Comparison of ENCODE assay signal across 19 cellular contexts in genomic region chr20:3354247-3354646, GRCh38. TPM values are rescaled to one million over a fixed set of nuclear protein-coding genes. Genes with fewer than 3 reads are reported as not detected.
DNase-seq lines count a peak whose midpoint lies in the region; ATAC-seq, FAIRE-seq and TF ChIP-seq lines count a peak whose summit lies in the region.
"Had no signal": no experiment of that assay in that cellular context is flagged by ENCODE, and none has a peak within 500 bp of the region (broad histone marks: within the 10 kb centered on the region; RNA-seq: fewer than 3 reads in every experiment).

No MANE protein-coding gene starts in this region.

- no peak overlapping the region for H3K9ac ChIP-seq in liver (ENCODE audit: low read depth in 1 of 2, low read length in 2 of 2)
- H3K9ac ChIP-seq in HepG2 (ENCODE audit: insufficient read depth, low read depth, low read length) = no peak overlapping the region
- H3K9ac ChIP-seq in Karpas-422 (ENCODE audit: low read length) = no peak overlapping the region
- H3K9ac ChIP-seq: BLaER1, GM23248 had no signal

- H3K36me3 ChIP-seq in liver (ENCODE audit: control insufficient read depth in 4 of 4, insufficient read depth in 3 of 4, low read depth in 1 of 4, low read length in 3 of 4) = no peaks in the 10 kb centered on the region
- H3K36me3 ChIP-seq in HepG2 (replicated peaks in 1 of 2; ENCODE audit: control insufficient read depth in 1 of 2, insufficient read depth in 2 of 2, low read length in 2 of 2) = no peaks in the 10 kb centered on the region; a peak in 3 of 5 replicates
- no peaks in the 10 kb centered on the region for H3K36me3 ChIP-seq in Karpas-422 (ENCODE audit: insufficient read depth, low read length)

- ATAC-seq in Right ventricle myocardium superior (ENCODE audit: poor library complexity) = peak; percentile 37
- ATAC-seq in HepG2 = no peak
- ATAC-seq in left lobe of liver = peak; percentile 45
- ATAC-seq in omental fat pad (ENCODE audit: low FRiP score) = no peak

- CTCF ChIA-PET in HepG2 (lab: Yijun Ruan, JAX; ENCODE audit: low intra/inter-chr PET ratio, low total read pairs) = no interaction called here

- BruUV-seq in HepG2 (replicated peaks; lab: Mats Ljungman, UMichigan) = no TSS peak

- no peaks in the 10 kb centered on the region for H4K20me1 ChIP-seq in HepG2 (ENCODE audit: insufficient read depth, low read length)
- no peaks in the 10 kb centered on the region for H4K20me1 ChIP-seq in Karpas-422 (ENCODE audit: insufficient read depth, low read depth, low read length)
- H4K20me1 ChIP-seq: BLaER1 had no signal

- POLR2A ChIA-PET in HepG2 (lab: Yijun Ruan, JAX) = no interaction called here

- no peaks in the 10 kb centered on the region for H3K9me3 ChIP-seq in liver (ENCODE audit: control insufficient read depth in 4 of 4, low read length in 3 of 4)
- no peaks in the 10 kb centered on the region for H3K9me3 ChIP-seq in HepG2 (ENCODE audit: low read length)
- no peaks in the 10 kb centered on the region for H3K9me3 ChIP-seq in Karpas-422 (ENCODE audit: low read length)
- H3K9me3 ChIP-seq: BLaER1 had no signal

- in situ Hi-C loops in HepG2 (cut with HindIII; ENCODE audit: extremely low pct_ligation_motif_present, low pct_unique_long_range_greater_than_20kb) = no loop called here

- peak in 1 of 2 donors; percentile 13 for TF ChIP-seq RAD21 in liver (IDR thresholded peaks at IDR 0.05)
- TF ChIP-seq RAD21 in HepG2 (CRISPR knock-in tag; IDR thresholded peaks at IDR 0.05) = no peak

- H3K27me3 ChIP-seq in liver (ENCODE audit: control insufficient read depth in 4 of 4, insufficient read depth in 4 of 4, low read length in 3 of 4) = no peaks in the 10 kb centered on the region
- H3K27me3 ChIP-seq in HepG2 (ENCODE audit: control insufficient read depth in 1 of 2, insufficient read depth in 2 of 2, low read length in 2 of 2) = no peaks in the 10 kb centered on the region
- no peaks in the 10 kb centered on the region for H3K27me3 ChIP-seq in Karpas-422 (ENCODE audit: low read length)
- H3K27me3 ChIP-seq: BLaER1 had no signal

- no peak overlapping the region for H3K4me2 ChIP-seq in HepG2 (ENCODE audit: low read depth, low read length)
- no peak overlapping the region for H3K4me2 ChIP-seq in Karpas-422 (ENCODE audit: low read depth, low read length, poor library complexity, severe bottlenecking)
- H3K4me2 ChIP-seq: BLaER1 had no signal

- WGBS in liver = 52% methylated on average over 1 of the region's 1 CpG
- WGBS in HepG2 (ENCODE audit: low lambda C conversion rate) = 93% methylated on average over 1 of the region's 1 CpG

- FAIRE-seq in HepG2 (lab: Jason Lieb, UNC) = no peak
- FAIRE-seq: GM12892, GM18507 had no signal

- no peak for TF ChIP-seq CTCF in liver (IDR thresholded peaks at IDR 0.05; ENCODE audit: low read depth, low read length, missing input control)
- TF ChIP-seq CTCF in HepG2 (CRISPR knock-in tag; IDR thresholded peaks at IDR 0.05) = no peak
- TF ChIP-seq CTCF in omental fat pad (IDR thresholded peaks at IDR 0.05) = no peak

- H2AFZ ChIP-seq in HepG2 (ENCODE audit: low read length) = no peak overlapping the region
- no peak overlapping the region for H2AFZ ChIP-seq in Karpas-422 (ENCODE audit: low read length)
- H2AFZ ChIP-seq: GM23248 had no signal

- H3K27ac ChIP-seq in liver (ENCODE audit: low read depth in 1 of 2, low read length in 2 of 2) = no peak overlapping the region
- no peak overlapping the region for H3K27ac ChIP-seq in HepG2 (ENCODE audit: extremely low read length, insufficient read depth, low read length)
- no peak overlapping the region for H3K27ac ChIP-seq in Karpas-422 (ENCODE audit: low read length)
- H3K27ac ChIP-seq: 22Rv1, BLaER1, GM23248 had no signal

- TF ChIP-seq EP300 in HepG2 (IDR thresholded peaks at IDR 0.05; ENCODE audit: low read depth in 2 of 2, low read length in 2 of 2) (no peak), HepG2 (CRISPR knock-in tag; IDR thresholded peaks at IDR 0.05; ENCODE audit: borderline replicate concordance) (no peak)

- H3K9me2 ChIP-seq in Karpas-422 (replicated peaks; ENCODE audit: insufficient read depth, low read length) = no peaks in the 10 kb centered on the region

- H3K79me2 ChIP-seq in HepG2 (ENCODE audit: insufficient read depth, low read length) (no peaks in the 10 kb centered on the region), Karpas-422 (ENCODE audit: low read length) (no peaks in the 10 kb centered on the region)

- peaks cover 5 to 32% (median 15%) of the 10 kb centered on the region in 4 donors for H3K4me1 ChIP-seq in liver (ENCODE audit: control insufficient read depth in 4 of 4, insufficient read depth in 4 of 4, low read length in 3 of 4)
- H3K4me1 ChIP-seq in HepG2 (ENCODE audit: insufficient read depth, low read length) = 0 out of 2 replicates have a peak, but pooled peaks cover 9% of the 10 kb centered on the region
- no peaks in the 10 kb centered on the region for H3K4me1 ChIP-seq in Karpas-422 (ENCODE audit: low read length)
- H3K4me1 ChIP-seq: BLaER1 had no signal

- TF ChIP-seq POLR2A in HepG2 (IDR thresholded peaks at IDR 0.05; ENCODE audit: insufficient read depth in 1 of 2, low read depth in 2 of 2, low read length in 2 of 2) = no peak

- H3K4me3 ChIP-seq in liver (ENCODE audit: low read depth in 1 of 3, low read length in 3 of 3) = no peak overlapping the region
- no peak overlapping the region for H3K4me3 ChIP-seq in HepG2 (replicated peaks in 1 of 3; ENCODE audit: insufficient read depth in 1 of 3, low read depth in 2 of 3, low read length in 3 of 3)
- no peak overlapping the region for H3K4me3 ChIP-seq in Karpas-422 (ENCODE audit: low read length)
- H3K4me3 ChIP-seq: BLaER1, GM23248 had no signal

- intact Hi-C loops in Right ventricle myocardium superior (cut with DNase I) = loop anchor here (10.0 kb wide), 1 partner anchor 51 kb away; the partner anchor contains the start of gene DNAAF9
- intact Hi-C loops in cardiac septum (cut with DNase I) = loop anchor here (10.0 kb wide), 1 partner anchor 51 kb away; the partner anchor contains the start of gene DNAAF9
- intact Hi-C loops in HepG2 (cut with micrococcal nuclease; ENCODE audit: unreplicated experiment) = no loop called here

- no peak for DNase-seq in Right ventricle myocardium superior
- DNase-seq in cardiac septum (ENCODE audit: low spot score) = no peak
- DNase-seq in HepG2 (ENCODE audit: low spot score) = no peak
- DNase-seq in left lobe of liver (ENCODE audit: low spot score) = peak; percentile 59
- DNase-seq in Karpas-422 = no peak
- DNase-seq in UCSD-AML1 (lab: John Stamatoyannopoulos, UW; ENCODE audit: unreplicated experiment) = no peak
- DNase-seq in omental fat pad (ENCODE audit: low spot score) = no peak
- DNase-seq: CD4-positive, alpha-beta memory T cell; DMS153; DMS79; GDM1; GM23248; HCEC 1CT had no signal

TF ChIP-seq in HepG2, 621 proteins besides CTCF, POLR2A, EP300 and RAD21 (continues in another document):
- no peak for TF ChIP-seq ZNF362 (CRISPR knock-in tag; IDR thresholded peaks at IDR 0.05; ENCODE audit: borderline replicate concordance)
- TF ChIP-seq DBP (CRISPR knock-in tag; IDR thresholded peaks at IDR 0.05; ENCODE audit: not compliant biosample characterization) = no peak

RNA-seq across cellular contexts. Expression of gene DNAAF9, which starts 53.2 kb away (rescaled TPM):
- total RNA-seq in Right ventricle myocardium superior (20.4 TPM), cardiac septum (29.1 TPM), liver (1 to 10 TPM; 3.0 to 4.4 TPM), HepG2 (2016; rRNA removed; fragmentation: Illumina TruSeq; extraction: Trizol) (10.5 and 11.7 TPM in 2 replicates), left lobe of liver (2.9 TPM), omental fat pad (10 to 100 TPM; 18.5 to 34.4 (median 25.6) TPM)
- polyA plus RNA-seq in liver (1 to 10 TPM; 1.4 to 1.9 TPM), HepG2 (2011; rRNA removed) (14.9 and 16.6 TPM in 2 replicates)
- 3.4 and 3.7 TPM in 2 replicates for total RNA-seq in HepG2 (2016; cell fraction: cytosol; rRNA removed; fragmentation: Illumina TruSeq; extraction: Trizol; ENCODE audit: low read depth)
- 9.8 and 10.6 TPM in 2 replicates for total RNA-seq in HepG2 (2016; cell fraction: insoluble cytoplasmic fraction; rRNA removed; fragmentation: Illumina TruSeq; extraction: Trizol)
- 4.5 and 5.3 TPM in 2 replicates for total RNA-seq in HepG2 (2016; cell fraction: membrane; rRNA removed; fragmentation: Illumina TruSeq; extraction: Trizol)
- total RNA-seq in HepG2 (2016; cell fraction: nucleus; rRNA removed; fragmentation: Illumina TruSeq; extraction: Trizol) = 14.3 and 16.7 TPM in 2 replicates
- polyA plus RNA-seq in HepG2 (2011; cell fraction: cytosol; rRNA removed) = 8.5 and 11.1 TPM in 2 replicates
- polyA plus RNA-seq in HepG2 (2011; cell fraction: nucleus; rRNA removed) = 31.2 and 31.3 TPM in 2 replicates
- polyA plus RNA-seq in HepG2 (2012) = 12.6 and 13.0 TPM in 2 replicates
- 0.98 and 1.1 TPM in 2 replicates for polyA plus RNA-seq in HepG2 (2016; cell fraction: cytosol; fragmentation: Illumina TruSeq; extraction: Trizol; ENCODE audit: low read depth)
- polyA plus RNA-seq in HepG2 (2016; cell fraction: insoluble cytoplasmic fraction; fragmentation: Illumina TruSeq; extraction: Trizol; ENCODE audit: low read depth) = 6.4 and 6.6 TPM in 2 replicates
- polyA plus RNA-seq in HepG2 (2016; cell fraction: membrane; fragmentation: Illumina TruSeq; extraction: Trizol; ENCODE audit: low read depth) = 1.7 and 1.8 TPM in 2 replicates
- polyA plus RNA-seq in HepG2 (2016; cell fraction: nucleus; fragmentation: Illumina TruSeq; extraction: Trizol; ENCODE audit: insufficient read depth, low read depth) = 20.6 and 23.6 TPM in 2 replicates
- 0.02 and 24.0 TPM in 2 replicates for polyA minus RNA-seq in HepG2 (2011; rRNA and poly(A)+ RNA removed; ENCODE audit: low replicate concordance)
- 11.3 and 14.0 TPM in 2 replicates for polyA minus RNA-seq in HepG2 (2011; cell fraction: cytosol; rRNA and poly(A)+ RNA removed)
- 30.6 and 35.8 TPM in 2 replicates for polyA minus RNA-seq in HepG2 (2011; cell fraction: nucleus; rRNA and poly(A)+ RNA removed)
- total RNA-seq in Karpas-422 (2014; rRNA removed; shearing (Covaris generic); ENCODE audit: low replicate concordance) = not detected in 2 replicates
- total RNA-seq: HT-29 had no signal

Comparison
In these comparisons a context has a peak if more than half of its experiments do, and no peak if none do; other contexts are left out.
1. ATAC-seq: peak in Right ventricle myocardium superior (single experiment) and left lobe of liver (single experiment); none in HepG2 (single experiment) and omental fat pad (single experiment).